Comparison of ENCODE assay signal across 9 cellular contexts in genomic region chrX:119990995-119991787, GRCh38. TPM values are rescaled to one million over a fixed set of nuclear protein-coding genes. Genes with fewer than 3 reads are reported as not detected.
DNase-seq lines count a peak whose midpoint lies in the region; ATAC-seq and TF ChIP-seq lines count a peak whose summit lies in the region.
"Had no signal": no experiment of that assay in that cellular context is flagged by ENCODE, and none has a peak within 500 bp of the region (broad histone marks: within the 10 kb centered on the region; RNA-seq: fewer than 3 reads in every experiment).

No MANE protein-coding gene starts in this region.

- no peak overlapping the region for H3K27ac Mint-ChIP-seq in activated naive CD4-positive, alpha-beta T cell treated with anti-CD3 and anti-CD28 coated beads, Interleukin-2, amount 50 U/mL, for 24 hours
- no peak overlapping the region for H3K27ac Mint-ChIP-seq in activated CD8-positive, alpha-beta T cell treated with anti-CD3 and anti-CD28 coated beads for 36 hours

- no peak for TF ChIP-seq CTCF in activated CD8-positive, alpha-beta T cell treated with anti-CD3 and anti-CD28 coated beads for 36 hours (IDR thresholded peaks at IDR 0.05)
- TF ChIP-seq CTCF in thoracic aorta (IDR thresholded peaks at IDR 0.05), result no peak

- peaks cover 34% of the 10 kb centered on the region for H3K27me3 Mint-ChIP-seq in activated naive CD4-positive, alpha-beta T cell treated with anti-CD3 and anti-CD28 coated beads, Interleukin-2, amount 50 U/mL, for 24 hours
- H3K27me3 Mint-ChIP-seq in activated CD8-positive, alpha-beta T cell treated with anti-CD3 and anti-CD28 coated beads for 36 hours, result peaks cover 48% of the 10 kb centered on the region

- POLR2A ChIA-PET in activated CD8-positive, alpha-beta T cell treated with anti-CD3 and anti-CD28 coated beads for 36 hours (lab: Charles Lee), result interaction anchor here (1.1 kb wide), 1 partner anchor 10 kb away, joined by 7 read pairs; no protein-coding TSS in a partner anchor

- intact Hi-C loops in activated CD8-positive, alpha-beta T cell treated with anti-CD3 and anti-CD28 coated beads for 36 hours (cut with micrococcal nuclease), result no loop called here

- H3K4me3 ChIP-seq in thoracic aorta, result peak overlapping the region; percentile 45

- H3K4me1 ChIP-seq in thoracic aorta (ENCODE audit: control insufficient read depth in 1 of 2, low read depth in 2 of 2), result peaks cover 0 to 9% of the 10 kb centered on the region in 2 donors

- no peaks in the 10 kb centered on the region for H3K9me3 ChIP-seq in thoracic aorta

- no peaks in the 10 kb centered on the region for H3K36me3 ChIP-seq in thoracic aorta

- no peaks in the 10 kb centered on the region for H3K36me3 Mint-ChIP-seq in activated naive CD4-positive, alpha-beta T cell treated with anti-CD3 and anti-CD28 coated beads, Interleukin-2, amount 50 U/mL, for 24 hours
- H3K36me3 Mint-ChIP-seq in activated CD8-positive, alpha-beta T cell treated with anti-CD3 and anti-CD28 coated beads for 36 hours (ENCODE audit: low read depth), result no peaks in the 10 kb centered on the region

- no peaks in the 10 kb centered on the region for H3K9me3 Mint-ChIP-seq in activated naive CD4-positive, alpha-beta T cell treated with anti-CD3 and anti-CD28 coated beads, Interleukin-2, amount 50 U/mL, for 24 hours
- H3K9me3 Mint-ChIP-seq in activated CD8-positive, alpha-beta T cell treated with anti-CD3 and anti-CD28 coated beads for 36 hours, result no peaks in the 10 kb centered on the region

- H3K4me1 Mint-ChIP-seq in activated naive CD4-positive, alpha-beta T cell treated with anti-CD3 and anti-CD28 coated beads, Interleukin-2, amount 50 U/mL, for 24 hours, result peaks cover 14% of the 10 kb centered on the region
- peaks cover 12% of the 10 kb centered on the region for H3K4me1 Mint-ChIP-seq in activated CD8-positive, alpha-beta T cell treated with anti-CD3 and anti-CD28 coated beads for 36 hours (ENCODE audit: low read depth)

- H3K27me3 ChIP-seq in thoracic aorta (replicated peaks; ENCODE audit: insufficient read depth), result no peaks in the 10 kb centered on the region

- CTCF ChIA-PET in activated CD8-positive, alpha-beta T cell treated with anti-CD3 and anti-CD28 coated beads for 36 hours (lab: Charles Lee), result interaction anchor here (0.9 kb wide), 1 partner anchor 11 kb away, joined by 5 read pairs; no protein-coding TSS in a partner anchor

- ATAC-seq in activated CD8-positive, alpha-beta T cell treated with anti-CD3 and anti-CD28 coated beads for 36 hours, result peak; percentile 17
- ATAC-seq in thoracic aorta (ENCODE audit: insufficient number of reproducible peaks, low FRiP score, low read depth), result no peak
- ATAC-seq in GM19467 (IDR thresholded peaks at IDR 0.05; ENCODE audit: unreplicated experiment), result no peak

- no peak for DNase-seq in activated naive CD4-positive, alpha-beta T cell treated with Interleukin-2 at 50 U/mL for 16 hours
- DNase-seq in activated CD8-positive, alpha-beta T cell treated with anti-CD3 and anti-CD28 coated beads for 36 hours, result no peak
- peak; percentile 12 for DNase-seq in left kidney (ENCODE audit: low read depth, low spot score)
- no peak for DNase-seq in thoracic aorta (ENCODE audit: low spot score)
- DNase-seq in SKM-1 (lab: John Stamatoyannopoulos, UW; ENCODE audit: unreplicated experiment), result no peak
- DNase-seq in COR-L47 (lab: John Stamatoyannopoulos, UW), result no peak
- DNase-seq: NCI-H446 treated with DMSO at 0.1 percent for 48 hours had no signal

- peak overlapping the region; percentile 60 for H3K4me3 Mint-ChIP-seq in activated naive CD4-positive, alpha-beta T cell treated with anti-CD3 and anti-CD28 coated beads, Interleukin-2, amount 50 U/mL, for 24 hours
- H3K4me3 Mint-ChIP-seq in activated CD8-positive, alpha-beta T cell treated with anti-CD3 and anti-CD28 coated beads for 36 hours, result peak overlapping the region; percentile 50

- H3K27ac ChIP-seq in thoracic aorta, result no peak overlapping the region

RNA-seq across cellular contexts. Expression of gene NKAP, which starts 47.6 kb away (rescaled TPM):
- total RNA-seq in activated CD8-positive, alpha-beta T cell treated with anti-CD3 and anti-CD28 coated beads for 36 hours, result 10 to 100 TPM in 1 of 2 experiments, 1 to 10 TPM in 1; 10.0 to 12.2 TPM
- total RNA-seq in thoracic aorta, result 10 to 100 TPM in 1 of 2 donors, 1 to 10 TPM in 1; 5.8 to 13.0 TPM
